Comparison of ENCODE assay signal across 7 cellular contexts in genomic region chr12:6996040-6996441, GRCh38. TPM values are rescaled to one million over a fixed set of nuclear protein-coding genes. Genes with fewer than 3 reads are reported as not detected.
DNase-seq lines count a peak whose midpoint lies in the region; ATAC-seq lines count a peak whose summit lies in the region.
"Had no signal": no experiment of that assay in that cellular context is flagged by ENCODE, and none has a peak within 500 bp of the region (broad histone marks: within the 10 kb centered on the region; RNA-seq: fewer than 3 reads in every experiment).

No MANE protein-coding gene starts in this region.

- H3K27ac Mint-ChIP-seq in T-helper 17 cell: no peak overlapping the region
- H3K27ac Mint-ChIP-seq: activated naive CD4-positive, alpha-beta T cell treated with anti-CD3 and anti-CD28 coated beads for 36 hours had no signal

- peak overlapping the region; percentile 25 for H3K4me3 Mint-ChIP-seq in T-helper 17 cell
- H3K4me3 Mint-ChIP-seq: activated naive CD4-positive, alpha-beta T cell treated with anti-CD3 and anti-CD28 coated beads for 36 hours had no signal

- no peak for ATAC-seq in T-helper 17 cell
- no peak for ATAC-seq in GM18861 (IDR thresholded peaks at IDR 0.05; ENCODE audit: unreplicated experiment)

- no peak overlapping the region for H3K4me3 ChIP-seq in H7 (ENCODE audit: insufficient read depth, low read depth, low read length)

- peaks cover 11% of the 10 kb centered on the region for H3K4me1 Mint-ChIP-seq in T-helper 17 cell

- no peaks in the 10 kb centered on the region for H3K27me3 Mint-ChIP-seq in T-helper 17 cell

- peak; percentile 83 for DNase-seq in EH (ENCODE audit: low read depth)
- no peak for DNase-seq in T-helper 17 cell
- DNase-seq in islet precursor cell: peak; percentile 93
- no peak for DNase-seq in stimulated activated CD4-positive, alpha-beta T cell treated with anti-CD3 and anti-CD28 coated beads, Interleukin-4, amount 100 ng/mL, for 4 hours
- no peak for DNase-seq in H7
- DNase-seq: activated naive CD4-positive, alpha-beta T cell treated with anti-CD3 and anti-CD28 coated beads for 36 hours had no signal

- no peaks in the 10 kb centered on the region for H3K9me3 ChIP-seq in T-helper 17 cell (ENCODE audit: control insufficient read depth, low read length, poor library complexity, severe bottlenecking)

- H3K27me3 ChIP-seq in H7 (ENCODE audit: control insufficient read depth, insufficient read depth, low read length): no peaks in the 10 kb centered on the region

- peaks cover 11% of the 10 kb centered on the region for H3K36me3 Mint-ChIP-seq in T-helper 17 cell (ENCODE audit: low read depth)

- H3K36me3 ChIP-seq in H7 (replicated peaks; ENCODE audit: control insufficient read depth, insufficient read depth, low read length): no peaks in the 10 kb centered on the region

RNA-seq across cellular contexts. Expression of gene LPCAT3, which starts 22.2 kb away (rescaled TPM):
- 10 to 100 TPM; 34.3 to 45.2 TPM for total RNA-seq in T-helper 17 cell
- total RNA-seq in H7 (2014; rRNA removed; shearing (Covaris generic)): 14.4 and 16.9 TPM in 2 replicates

RNA-seq across cellular contexts. Expression of gene EMG1, which starts 25.3 kb away (rescaled TPM):
- total RNA-seq in T-helper 17 cell: 10 to 100 TPM; 36.2 to 36.9 TPM
- total RNA-seq in H7 (2014; rRNA removed; shearing (Covaris generic)): 56.6 and 59.5 TPM in 2 replicates

RNA-seq across cellular contexts. Expression of gene PHB2, which starts 25.6 kb away (rescaled TPM):
- 100 to 1,000 TPM; 145 to 150 TPM for total RNA-seq in T-helper 17 cell
- total RNA-seq in H7 (2014; rRNA removed; shearing (Covaris generic)): 482 and 560 TPM in 2 replicates

RNA-seq across cellular contexts. Expression of gene PTPN6, which starts 44.9 kb away (rescaled TPM):
- total RNA-seq in T-helper 17 cell: 100 to 1,000 TPM; 115 to 177 TPM
- total RNA-seq in H7 (2014; rRNA removed; shearing (Covaris generic)): 25.0 and 34.3 TPM in 2 replicates

RNA-seq across cellular contexts. Expression of gene C12orf57, which starts 52.2 kb away (rescaled TPM):
- total RNA-seq in T-helper 17 cell: 100 to 1,000 TPM; 192 to 226 TPM
- total RNA-seq in H7 (2014; rRNA removed; shearing (Covaris generic)): 136 and 153 TPM in 2 replicates

Comparison
In these comparisons a context has a peak if more than half of its experiments do, and no peak if none do; other contexts are left out.
1. DNase-seq: peak in EH (single experiment) and islet precursor cell (single experiment); none in T-helper 17 cell (0 of 3), stimulated activated CD4-positive, alpha-beta T cell treated with anti-CD3 and anti-CD28 coated beads, Interleukin-4, amount 100 ng/mL, for 4 hours (0 of 2) and H7 (single experiment).